ENCODE assay signal across 1 cellular context in genomic region chr4:55948726-55949479, GRCh38.
TF ChIP-seq lines count a peak whose summit lies in the region.

A gene with protein sequence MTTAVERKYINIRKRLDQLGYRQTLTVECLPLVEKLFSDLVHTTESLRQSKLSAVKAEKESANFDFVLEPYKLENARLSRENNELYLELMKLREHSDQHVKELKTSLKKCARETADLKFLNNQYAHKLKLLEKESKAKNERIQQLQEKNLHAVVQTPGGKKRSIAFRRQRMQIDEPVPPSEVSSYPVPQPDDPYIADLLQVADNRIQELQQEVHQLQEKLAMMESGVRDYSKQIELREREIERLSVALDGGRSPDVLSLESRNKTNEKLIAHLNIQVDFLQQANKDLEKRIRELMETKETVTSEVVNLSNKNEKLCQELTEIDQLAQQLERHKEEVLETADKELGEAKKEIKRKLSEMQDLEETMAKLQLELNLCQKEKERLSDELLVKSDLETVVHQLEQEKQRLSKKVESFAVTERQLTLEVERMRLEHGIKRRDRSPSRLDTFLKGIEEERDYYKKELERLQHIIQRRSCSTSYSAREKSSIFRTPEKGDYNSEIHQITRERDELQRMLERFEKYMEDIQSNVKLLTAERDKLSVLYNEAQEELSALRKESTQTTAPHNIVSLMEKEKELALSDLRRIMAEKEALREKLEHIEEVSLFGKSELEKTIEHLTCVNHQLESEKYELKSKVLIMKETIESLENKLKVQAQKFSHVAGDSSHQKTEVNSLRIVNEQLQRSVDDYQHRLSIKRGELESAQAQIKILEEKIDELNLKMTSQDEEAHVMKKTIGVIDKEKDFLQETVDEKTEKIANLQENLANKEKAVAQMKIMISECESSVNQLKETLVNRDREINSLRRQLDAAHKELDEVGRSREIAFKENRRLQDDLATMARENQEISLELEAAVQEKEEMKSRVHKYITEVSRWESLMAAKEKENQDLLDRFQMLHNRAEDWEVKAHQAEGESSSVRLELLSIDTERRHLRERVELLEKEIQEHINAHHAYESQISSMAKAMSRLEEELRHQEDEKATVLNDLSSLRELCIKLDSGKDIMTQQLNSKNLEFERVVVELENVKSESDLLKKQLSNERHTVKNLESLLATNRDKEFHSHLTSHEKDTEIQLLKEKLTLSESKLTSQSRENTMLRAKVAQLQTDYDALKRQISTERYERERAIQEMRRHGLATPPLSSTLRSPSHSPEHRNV (plus strand): TSS chr4:55948945. CDS start chr4:55952131, 3,186 bp downstream.

TF ChIP-seq in K562, 482 proteins besides CTCF, POLR2A, EP300 and RAD21 (continued from another document and continues in another):
- TF ChIP-seq MGA (IDR thresholded peaks at IDR 0.05) (0 out of 2 replicates have a peak, but pooled peaks have one; percentile 48), TCFL5 (CRISPR knock-in tag; conservative IDR thresholded peaks at IDR 0.05) (no peak), GMEB1 (CRISPR knock-in tag; IDR thresholded peaks at IDR 0.05) (peak; percentile 66), SIN3A (IDR thresholded peaks at IDR 0.05; ENCODE audit: borderline replicate concordance in 2 of 2, control insufficient read depth in 1 of 2, low read depth in 2 of 2, low read length in 2 of 2) (peak; percentile 11 to 82; a peak in 3 of 4 replicates), ZNF134 (CRISPR knock-in tag; conservative IDR thresholded peaks at IDR 0.05) (0 out of 2 replicates have a peak, but pooled peaks have one; percentile 40), GATAD2B (IDR thresholded peaks at IDR 0.05; ENCODE audit: borderline replicate concordance) (peak; percentile 69; the same call in 1 of the 2 replicates), ZBTB8A (IDR thresholded peaks at IDR 0.05; ENCODE audit: partially characterized antibody) (no peak), SIRT6 (IDR thresholded peaks at IDR 0.05; ENCODE audit: low read depth, low read length) (no peak), POLR2AphosphoS5 (IDR thresholded peaks at IDR 0.05; ENCODE audit: control insufficient read depth, insufficient read depth, low read depth, low read length) (peak; percentile 20), ETV6 (IDR thresholded peaks at IDR 0.05; ENCODE audit: borderline replicate concordance in 1 of 2, low read depth in 2 of 2, low read length in 1 of 2) (0 out of 4 replicates have a peak, but pooled peaks of 1 of the 2 experiments have one; percentile 28), ETV6 (CRISPR knock-in tag; IDR thresholded peaks at IDR 0.05; ENCODE audit: borderline replicate concordance) (no peak), SAFB (IDR thresholded peaks at IDR 0.05; ENCODE audit: borderline replicate concordance, low read depth, low read length) (peak; percentile 43; the same call in 1 of the 2 replicates)
- TF ChIP-seq, protein P1, sequence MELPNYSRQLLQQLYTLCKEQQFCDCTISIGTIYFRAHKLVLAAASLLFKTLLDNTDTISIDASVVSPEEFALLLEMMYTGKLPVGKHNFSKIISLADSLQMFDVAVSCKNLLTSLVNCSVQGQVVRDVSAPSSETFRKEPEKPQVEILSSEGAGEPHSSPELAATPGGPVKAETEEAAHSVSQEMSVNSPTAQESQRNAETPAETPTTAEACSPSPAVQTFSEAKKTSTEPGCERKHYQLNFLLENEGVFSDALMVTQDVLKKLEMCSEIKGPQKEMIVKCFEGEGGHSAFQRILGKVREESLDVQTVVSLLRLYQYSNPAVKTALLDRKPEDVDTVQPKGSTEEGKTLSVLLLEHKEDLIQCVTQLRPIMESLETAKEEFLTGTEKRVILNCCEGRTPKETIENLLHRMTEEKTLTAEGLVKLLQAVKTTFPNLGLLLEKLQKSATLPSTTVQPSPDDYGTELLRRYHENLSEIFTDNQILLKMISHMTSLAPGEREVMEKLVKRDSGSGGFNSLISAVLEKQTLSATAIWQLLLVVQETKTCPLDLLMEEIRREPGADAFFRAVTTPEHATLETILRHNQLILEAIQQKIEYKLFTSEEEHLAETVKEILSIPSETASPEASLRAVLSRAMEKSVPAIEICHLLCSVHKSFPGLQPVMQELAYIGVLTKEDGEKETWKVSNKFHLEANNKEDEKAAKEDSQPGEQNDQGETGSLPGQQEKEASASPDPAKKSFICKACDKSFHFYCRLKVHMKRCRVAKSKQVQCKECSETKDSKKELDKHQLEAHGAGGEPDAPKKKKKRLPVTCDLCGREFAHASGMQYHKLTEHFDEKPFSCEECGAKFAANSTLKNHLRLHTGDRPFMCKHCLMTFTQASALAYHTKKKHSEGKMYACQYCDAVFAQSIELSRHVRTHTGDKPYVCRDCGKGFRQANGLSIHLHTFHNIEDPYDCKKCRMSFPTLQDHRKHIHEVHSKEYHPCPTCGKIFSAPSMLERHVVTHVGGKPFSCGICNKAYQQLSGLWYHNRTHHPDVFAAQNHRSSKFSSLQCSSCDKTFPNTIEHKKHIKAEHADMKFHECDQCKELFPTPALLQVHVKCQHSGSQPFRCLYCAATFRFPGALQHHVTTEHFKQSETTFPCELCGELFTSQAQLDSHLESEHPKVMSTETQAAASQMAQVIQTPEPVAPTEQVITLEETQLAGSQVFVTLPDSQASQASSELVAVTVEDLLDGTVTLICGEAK (IDR thresholded peaks at IDR 0.05) = peak; percentile 78
- TF ChIP-seq, protein P1 (CRISPR knock-in tag; IDR thresholded peaks at IDR 0.05) = no peak
- TF ChIP-seq, protein P2, sequence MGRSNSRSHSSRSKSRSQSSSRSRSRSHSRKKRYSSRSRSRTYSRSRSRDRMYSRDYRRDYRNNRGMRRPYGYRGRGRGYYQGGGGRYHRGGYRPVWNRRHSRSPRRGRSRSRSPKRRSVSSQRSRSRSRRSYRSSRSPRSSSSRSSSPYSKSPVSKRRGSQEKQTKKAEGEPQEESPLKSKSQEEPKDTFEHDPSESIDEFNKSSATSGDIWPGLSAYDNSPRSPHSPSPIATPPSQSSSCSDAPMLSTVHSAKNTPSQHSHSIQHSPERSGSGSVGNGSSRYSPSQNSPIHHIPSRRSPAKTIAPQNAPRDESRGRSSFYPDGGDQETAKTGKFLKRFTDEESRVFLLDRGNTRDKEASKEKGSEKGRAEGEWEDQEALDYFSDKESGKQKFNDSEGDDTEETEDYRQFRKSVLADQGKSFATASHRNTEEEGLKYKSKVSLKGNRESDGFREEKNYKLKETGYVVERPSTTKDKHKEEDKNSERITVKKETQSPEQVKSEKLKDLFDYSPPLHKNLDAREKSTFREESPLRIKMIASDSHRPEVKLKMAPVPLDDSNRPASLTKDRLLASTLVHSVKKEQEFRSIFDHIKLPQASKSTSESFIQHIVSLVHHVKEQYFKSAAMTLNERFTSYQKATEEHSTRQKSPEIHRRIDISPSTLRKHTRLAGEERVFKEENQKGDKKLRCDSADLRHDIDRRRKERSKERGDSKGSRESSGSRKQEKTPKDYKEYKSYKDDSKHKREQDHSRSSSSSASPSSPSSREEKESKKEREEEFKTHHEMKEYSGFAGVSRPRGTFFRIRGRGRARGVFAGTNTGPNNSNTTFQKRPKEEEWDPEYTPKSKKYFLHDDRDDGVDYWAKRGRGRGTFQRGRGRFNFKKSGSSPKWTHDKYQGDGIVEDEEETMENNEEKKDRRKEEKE (IDR thresholded peaks at IDR 0.05; ENCODE audit: borderline replicate concordance in 1 of 2, control insufficient read depth in 1 of 2, low read depth in 2 of 2, low read length in 1 of 2) = 0 out of 4 replicates have a peak, but pooled peaks of 1 of the 2 experiments have one; percentile 36
